18 cellular contexts compared by ENCODE assay signal in genomic region chr17:8960325-8961144, GRCh38. TPM values are rescaled to one million over a fixed set of nuclear protein-coding genes. Genes with fewer than 3 reads are reported as not detected.
DNase-seq lines count a peak whose midpoint lies in the region; ATAC-seq and TF ChIP-seq lines count a peak whose summit lies in the region.
"Had no signal": no experiment of that assay in that cellular context is flagged by ENCODE, and none has a peak within 500 bp of the region (broad histone marks: within the 10 kb centered on the region; RNA-seq: fewer than 3 reads in every experiment).

No MANE protein-coding gene starts in this region.

- no peak for TF ChIP-seq CTCF in tibial nerve (IDR thresholded peaks at IDR 0.05)

- no peaks in the 10 kb centered on the region for H3K27me3 Mint-ChIP-seq in activated T-cell treated with anti-CD3 and anti-CD28 coated beads, Interleukin-2, amount 50 U/mL, for 72 hours (ENCODE audit: low read depth)
- H3K27me3 Mint-ChIP-seq in effector memory CD8-positive, alpha-beta T cell, result no peaks in the 10 kb centered on the region
- no peaks in the 10 kb centered on the region for H3K27me3 Mint-ChIP-seq in stimulated activated memory B cell treated with anti-CD40 and anti-IgM and Interleukin-4, amounts not matched to agents 10 μg/mL and 1 μg/mL and 100 μg/mL, for 72 hours

- H3K4me1 ChIP-seq in tibial nerve, result peaks cover 0 to 7% (median 0%) of the 10 kb centered on the region in 4 donors

- no peak for DNase-seq in activated T-cell treated with anti-CD3 and anti-CD28 coated beads, Interleukin-2, amount 50 U/mL, for 72 hours
- DNase-seq in activated T-cell treated with anti-CD3 and anti-CD28 coated beads for 4 hours, result no peak
- peak; percentile 81 to 82 for DNase-seq in NCI-H526 (lab: John Stamatoyannopoulos, UW)
- no peak for DNase-seq in effector memory CD8-positive, alpha-beta T cell
- no peak for DNase-seq in tibial nerve (ENCODE audit: low spot score in 2 of 2)
- no peak for DNase-seq in NCI-H1930 (lab: John Stamatoyannopoulos, UW)
- DNase-seq in NCI-H1417 (lab: John Stamatoyannopoulos, UW), result no peak
- DNase-seq: Calu3; hippocampal formation; left cardiac atrium; NCI-H1105 treated with DMSO at 0.1 percent for 48 hours; posterior cingulate gyrus; SHP77 treated with DMSO at 0.1 percent for 48 hours; spleen; stimulated activated naive CD4-positive, alpha-beta T cell treated with Interleukin-2 at 50 U/mL for 16 hours had no signal

- no peak for TF ChIP-seq EP300 in tibial nerve (IDR thresholded peaks at IDR 0.05)

- no peak for ATAC-seq in activated T-cell treated with anti-CD3 and anti-CD28 coated beads, Interleukin-2, amount 50 U/mL, for 72 hours (replicated peaks in 1 of 2)
- ATAC-seq in effector memory CD8-positive, alpha-beta T cell (replicated peaks), result peak; percentile 5
- ATAC-seq in stimulated activated memory B cell treated with anti-CD40 and anti-IgM and Interleukin-4, amounts not matched to agents 10 μg/mL and 1 μg/mL and 100 μg/mL, for 72 hours, result no peak
- ATAC-seq: K562, left cardiac atrium had no signal

- H3K36me3 Mint-ChIP-seq in activated T-cell treated with anti-CD3 and anti-CD28 coated beads, Interleukin-2, amount 50 U/mL, for 72 hours (ENCODE audit: insufficient read depth in 2 of 2), result peaks cover 21 to 24% of the 10 kb centered on the region in 2 donors
- H3K36me3 Mint-ChIP-seq in effector memory CD8-positive, alpha-beta T cell (ENCODE audit: insufficient read depth), result peaks cover 84% of the 10 kb centered on the region
- peaks cover 39% of the 10 kb centered on the region for H3K36me3 Mint-ChIP-seq in stimulated activated memory B cell treated with anti-CD40 and anti-IgM and Interleukin-4, amounts not matched to agents 10 μg/mL and 1 μg/mL and 100 μg/mL, for 72 hours

- H3K27me3 ChIP-seq in tibial nerve, result peaks cover 0 to 31% of the 10 kb centered on the region in 2 donors

- no peak overlapping the region for H3K27ac ChIP-seq in tibial nerve
- H3K27ac ChIP-seq: vagina had no signal

- H3K4me1 Mint-ChIP-seq in activated T-cell treated with anti-CD3 and anti-CD28 coated beads, Interleukin-2, amount 50 U/mL, for 72 hours (ENCODE audit: low read depth), result peaks cover 90% of the 10 kb centered on the region
- peaks cover 74 to 90% of the 10 kb centered on the region in 2 donors for H3K4me1 Mint-ChIP-seq in effector memory CD8-positive, alpha-beta T cell (ENCODE audit: low read depth in 2 of 2)
- H3K4me1 Mint-ChIP-seq in stimulated activated memory B cell treated with anti-CD40 and anti-IgM and Interleukin-4, amounts not matched to agents 10 μg/mL and 1 μg/mL and 100 μg/mL, for 72 hours, result peaks cover 86% of the 10 kb centered on the region

- H3K4me3 ChIP-seq in tibial nerve, result no peak overlapping the region
- H3K4me3 ChIP-seq: K562, vagina had no signal

- peak overlapping the region; percentile 56 for H3K27ac Mint-ChIP-seq in activated T-cell treated with anti-CD3 and anti-CD28 coated beads, Interleukin-2, amount 50 U/mL, for 72 hours
- peak overlapping the region; percentile 97 for H3K27ac Mint-ChIP-seq in effector memory CD8-positive, alpha-beta T cell
- H3K27ac Mint-ChIP-seq in stimulated activated memory B cell treated with anti-CD40 and anti-IgM and Interleukin-4, amounts not matched to agents 10 μg/mL and 1 μg/mL and 100 μg/mL, for 72 hours, result peak overlapping the region; percentile 73

- no peak for TF ChIP-seq POLR2A in tibial nerve (IDR thresholded peaks at IDR 0.05)

- H3K36me3 ChIP-seq in tibial nerve, result no peaks in the 10 kb centered on the region
- H3K36me3 ChIP-seq: vagina had no signal

- 70 to 76% methylated on average over 10 of the region's 10 CpGs for WGBS in tibial nerve, 2 donors

- H3K9me3 Mint-ChIP-seq in activated T-cell treated with anti-CD3 and anti-CD28 coated beads, Interleukin-2, amount 50 U/mL, for 72 hours, result peaks cover 0 to 4% of the 10 kb centered on the region in 2 donors
- H3K9me3 Mint-ChIP-seq in effector memory CD8-positive, alpha-beta T cell, result no peaks in the 10 kb centered on the region
- no peaks in the 10 kb centered on the region for H3K9me3 Mint-ChIP-seq in stimulated activated memory B cell treated with anti-CD40 and anti-IgM and Interleukin-4, amounts not matched to agents 10 μg/mL and 1 μg/mL and 100 μg/mL, for 72 hours

- peak overlapping the region; percentile 53 to 90 for H3K4me3 Mint-ChIP-seq in activated T-cell treated with anti-CD3 and anti-CD28 coated beads, Interleukin-2, amount 50 U/mL, for 72 hours
- peak overlapping the region; percentile 76 to 84 for H3K4me3 Mint-ChIP-seq in effector memory CD8-positive, alpha-beta T cell
- H3K4me3 Mint-ChIP-seq in stimulated activated memory B cell treated with anti-CD40 and anti-IgM and Interleukin-4, amounts not matched to agents 10 μg/mL and 1 μg/mL and 100 μg/mL, for 72 hours, result peak overlapping the region; percentile 59

- H3K9me3 ChIP-seq in tibial nerve, result peaks cover 0 to 3% (median 0%) of the 10 kb centered on the region in 4 donors
- H3K9me3 ChIP-seq: spleen, vagina had no signal

RNA-seq across cellular contexts. Expression of gene PIK3R5, which starts 5.0 kb away (rescaled TPM):
- 10 to 100 TPM; 43.0 to 45.4 TPM for total RNA-seq in activated T-cell treated with anti-CD3 and anti-CD28 coated beads, Interleukin-2, amount 50 U/mL, for 72 hours
- total RNA-seq in tibial nerve, result 10 to 100 TPM; 17.8 to 62.1 (median 22.5) TPM
- total RNA-seq: Calu3 had no signal

Comparison
In these comparisons a context has a peak if more than half of its experiments do, and no peak if none do; other contexts are left out.
1. DNase-seq: peak in NCI-H526 (2 of 2); none in activated T-cell treated with anti-CD3 and anti-CD28 coated beads, Interleukin-2, amount 50 U/mL, for 72 hours (0 of 2), activated T-cell treated with anti-CD3 and anti-CD28 coated beads for 4 hours (single experiment), effector memory CD8-positive, alpha-beta T cell (0 of 3), tibial nerve (0 of 2), NCI-H1930 (0 of 2) and NCI-H1417 (0 of 3).
2. Peak in every context shown above with its lines, with median percentiles within 50 percentile points of each other: H3K27ac Mint-ChIP-seq and H3K4me3 Mint-ChIP-seq.